Comparison of ENCODE assay signal across 8 cellular contexts in the genomic region with DNA sequence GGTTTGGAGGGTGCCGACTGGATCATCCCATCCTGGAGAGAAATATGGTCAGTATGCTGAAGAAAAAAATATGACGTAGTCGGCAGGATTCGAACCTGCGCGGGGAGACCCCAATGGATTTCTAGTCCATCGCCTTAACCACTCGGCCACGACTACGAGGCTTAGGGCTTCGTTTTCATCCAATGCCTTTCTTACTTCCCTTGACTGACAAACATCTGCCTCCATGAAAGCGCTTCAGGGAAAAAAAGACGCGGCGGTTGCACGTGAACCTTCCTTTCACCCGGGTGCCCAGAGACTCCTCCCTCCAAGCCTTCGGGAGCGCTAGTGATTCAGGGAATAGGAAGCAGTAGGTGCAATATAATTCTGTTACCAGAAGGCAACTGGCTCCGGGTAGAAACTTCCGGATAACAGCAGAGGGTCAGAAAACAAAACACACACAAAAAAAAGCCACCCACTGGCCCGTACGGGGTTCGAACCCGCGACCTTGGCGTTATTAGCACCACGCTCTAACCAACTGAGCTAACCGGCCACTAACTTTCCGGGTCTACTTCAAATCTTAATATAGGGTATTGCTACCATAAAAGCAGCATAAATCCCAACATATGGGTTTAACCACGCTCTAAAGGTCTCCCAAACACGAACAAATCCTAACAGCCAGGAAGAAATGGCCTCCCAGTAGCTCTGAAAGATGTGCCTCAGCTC. TPM values are rescaled to one million over a fixed set of nuclear protein-coding genes. Genes with fewer than 3 reads are reported as not detected.
A peak's percentile ranks its signal among the peaks of the same experiment; 100 is the strongest.
DNase-seq lines count a peak whose midpoint lies in the region; ATAC-seq, FAIRE-seq and TF ChIP-seq lines count a peak whose summit lies in the region.

No MANE protein-coding gene starts in this region.

- ATAC-seq in SK-N-SH treated with all-trans-retinoic acid at 6 μM for 48 hours (peak; percentile 32), HG02884 (IDR thresholded peaks at IDR 0.05; ENCODE audit: unreplicated experiment) (no peak)

- POLR2A ChIA-PET in BJ (lab: Charles Lee) = interaction anchor here (0.5 kb wide), 1 partner anchor 54 kb away, joined by 3 read pairs; no protein-coding TSS in a partner anchor

- 8 to 15% (median 10%) methylated on average over 32 of the region's 32 CpGs for WGBS in small intestine, 3 donors

- H3K9me3 ChIP-seq in small intestine (ENCODE audit: control insufficient read depth, low read depth) = no peaks in the 10 kb centered on the region

- no peak for TF ChIP-seq CTCF in BJ (IDR thresholded peaks at IDR 0.05; ENCODE audit: insufficient read depth, low read depth, low read length)
- TF ChIP-seq CTCF in HFF-Myc (IDR thresholded peaks at IDR 0.05; ENCODE audit: low read depth, low read length, missing control alignments) = no peak

- CTCF ChIA-PET in BJ (lab: Yijun Ruan, JAX) = interaction anchor here (1.3 to 2.4 kb wide), 5 partner anchors 17 to 108 kb away, joined by 3 to 10 read pairs (median 6); partner anchors contain the start of gene ALOXE3

- DNase-seq in BJ (ENCODE audit: low read depth) (peak; percentile 76), HFF-Myc (ENCODE audit: extremely low read depth, low read depth) (no peak), cerebellar cortex (ENCODE audit: low spot score) (peak; percentile 91), iris pigment epithelial cell (ENCODE audit: low read depth) (peak; percentile 84), small intestine (peak; percentile 78), SHP77 treated with DMSO at 0.1 percent for 48 hours (lab: John Stamatoyannopoulos, UW) (no peak)

- H3K27me3 ChIP-seq in BJ (ENCODE audit: control insufficient read depth, insufficient read depth, low read length) = no peaks in the 10 kb centered on the region
- H3K27me3 ChIP-seq in small intestine (ENCODE audit: control insufficient read depth in 2 of 2, insufficient read depth in 2 of 2, low read length in 2 of 2) = no peaks in the 10 kb centered on the region

- H3K4me3 ChIP-seq in BJ (ENCODE audit: low read depth, low read length) (peak overlapping the region; percentile 33), HFF-Myc (replicated peaks; ENCODE audit: low read depth, low read length) (peak overlapping the region; percentile 30), small intestine (ENCODE audit: low read depth in 1 of 2, low read length in 2 of 2) (no peak overlapping the region)

- peaks cover 0 to 4% of the 10 kb centered on the region in 2 donors for H3K4me1 ChIP-seq in small intestine (ENCODE audit: control insufficient read depth in 2 of 2, insufficient read depth in 1 of 2, low read depth in 1 of 2, low read length in 1 of 2)

- peak overlapping the region; percentile 41 to 76 for H3K27ac ChIP-seq in small intestine (ENCODE audit: low read depth in 1 of 2, low read length in 1 of 2)

- peaks cover 19% of the 10 kb centered on the region for H3K36me3 ChIP-seq in BJ (ENCODE audit: control insufficient read depth, insufficient read depth, low read length)
- peaks cover 8 to 16% of the 10 kb centered on the region in 2 donors for H3K36me3 ChIP-seq in small intestine (ENCODE audit: control insufficient read depth in 2 of 2, insufficient read depth in 2 of 2, low read length in 2 of 2)

- FAIRE-seq in small intestine (lab: Jason Lieb, UNC) = no peak

TF ChIP-seq in SK-N-SH treated with all-trans-retinoic acid at 6 μM for 48 hours, 23 proteins besides CTCF, POLR2A, EP300 and RAD21:
- TF ChIP-seq CSDC2 (CRISPR knock-in tag; IDR thresholded peaks at IDR 0.05) (no peak), ESRRG (CRISPR knock-in tag; IDR thresholded peaks at IDR 0.05) (peak; percentile 42; the same call in 1 of the 2 replicates), OSR1 (CRISPR knock-in tag; IDR thresholded peaks at IDR 0.05) (no peak), TOX (CRISPR knock-in tag; IDR thresholded peaks at IDR 0.05; ENCODE audit: borderline replicate concordance) (peak; percentile 87), RARB (CRISPR knock-in tag; IDR thresholded peaks at IDR 0.05) (0 out of 2 replicates have a peak, but pooled peaks have one; percentile 10), CSRNP3 (CRISPR knock-in tag; IDR thresholded peaks at IDR 0.05) (no peak; the same call in 1 of the 2 replicates), ARNTL (CRISPR knock-in tag; IDR thresholded peaks at IDR 0.05; ENCODE audit: borderline replicate concordance, low read depth) (peak; percentile 42; the same call in 1 of the 2 replicates), POU6F1 (CRISPR knock-in tag; IDR thresholded peaks at IDR 0.05; ENCODE audit: borderline replicate concordance, low read depth) (peak; percentile 62; the same call in 1 of the 2 replicates), GLIS3 (CRISPR knock-in tag; IDR thresholded peaks at IDR 0.05) (peak; percentile 94), SNAI2 (CRISPR knock-in tag; IDR thresholded peaks at IDR 0.05) (no peak)
- TF ChIP-seq, protein P1, sequence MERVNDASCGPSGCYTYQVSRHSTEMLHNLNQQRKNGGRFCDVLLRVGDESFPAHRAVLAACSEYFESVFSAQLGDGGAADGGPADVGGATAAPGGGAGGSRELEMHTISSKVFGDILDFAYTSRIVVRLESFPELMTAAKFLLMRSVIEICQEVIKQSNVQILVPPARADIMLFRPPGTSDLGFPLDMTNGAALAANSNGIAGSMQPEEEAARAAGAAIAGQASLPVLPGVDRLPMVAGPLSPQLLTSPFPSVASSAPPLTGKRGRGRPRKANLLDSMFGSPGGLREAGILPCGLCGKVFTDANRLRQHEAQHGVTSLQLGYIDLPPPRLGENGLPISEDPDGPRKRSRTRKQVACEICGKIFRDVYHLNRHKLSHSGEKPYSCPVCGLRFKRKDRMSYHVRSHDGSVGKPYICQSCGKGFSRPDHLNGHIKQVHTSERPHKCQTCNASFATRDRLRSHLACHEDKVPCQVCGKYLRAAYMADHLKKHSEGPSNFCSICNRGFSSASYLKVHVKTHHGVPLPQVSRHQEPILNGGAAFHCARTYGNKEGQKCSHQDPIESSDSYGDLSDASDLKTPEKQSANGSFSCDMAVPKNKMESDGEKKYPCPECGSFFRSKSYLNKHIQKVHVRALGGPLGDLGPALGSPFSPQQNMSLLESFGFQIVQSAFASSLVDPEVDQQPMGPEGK (CRISPR knock-in tag; IDR thresholded peaks at IDR 0.05; ENCODE audit: borderline replicate concordance) = peak; percentile 50

RNA-seq across cellular contexts. Expression of gene AURKB, which starts 16.3 kb away (rescaled TPM):
- 13.4 and 26.1 TPM in 2 replicates for polyA plus RNA-seq in BJ (2011; rRNA removed)
- polyA minus RNA-seq in BJ (2011; rRNA and poly(A)+ RNA removed) = 16.9 and 28.3 TPM in 2 replicates
- 10 to 100 TPM in 1 of 3 donors, 1 to 10 TPM in 2; 4.9 to 48.4 (median 5.1) TPM for polyA plus RNA-seq in small intestine

RNA-seq across cellular contexts. Expression of gene CTC1, which starts 21.2 kb away (rescaled TPM):
- polyA plus RNA-seq in BJ (2011; rRNA removed) (5.4 and 9.2 TPM in 2 replicates), small intestine (10 to 100 TPM; 10.1 to 16.8 (median 16.2) TPM)
- 10.5 and 12.9 TPM in 2 replicates for polyA minus RNA-seq in BJ (2011; rRNA and poly(A)+ RNA removed)

RNA-seq across cellular contexts. Expression of gene PFAS, which starts 22.4 kb away (rescaled TPM):
- 12.2 and 15.6 TPM in 2 replicates for polyA plus RNA-seq in BJ (2011; rRNA removed)
- polyA minus RNA-seq in BJ (2011; rRNA and poly(A)+ RNA removed) = 18.9 and 23.6 TPM in 2 replicates
- 10 to 100 TPM in 2 of 3 donors, 1 to 10 TPM in 1; 6.9 to 16.9 (median 10.3) TPM for polyA plus RNA-seq in small intestine

RNA-seq across cellular contexts. Expression of gene BORCS6, which starts 36.7 kb away (rescaled TPM):
- polyA plus RNA-seq in BJ (2011; rRNA removed) (3.0 and 4.5 TPM in 2 replicates), small intestine (10 to 100 TPM in 2 of 3 donors, 1 to 10 TPM in 1; 9.8 to 13.8 (median 11.8) TPM)
- polyA minus RNA-seq in BJ (2011; rRNA and poly(A)+ RNA removed) = 2.8 and 3.4 TPM in 2 replicates

RNA-seq across cellular contexts. Expression of gene TMEM107, which starts 50.5 kb away (rescaled TPM):
- polyA plus RNA-seq in BJ (2011; rRNA removed) (13.6 and 14.5 TPM in 2 replicates), small intestine (10 to 100 TPM in 1 of 3 donors, 1 to 10 TPM in 1, under 1 TPM in 1; 0.89 to 14.9 (median 1.4) TPM)
- polyA minus RNA-seq in BJ (2011; rRNA and poly(A)+ RNA removed) = 52.2 and 57.1 TPM in 2 replicates

Comparison
In these comparisons a context has a peak if more than half of its experiments do, and no peak if none do; other contexts are left out.
1. DNase-seq: peak in BJ (single experiment), cerebellar cortex (single experiment), iris pigment epithelial cell (single experiment) and small intestine (single experiment); none in HFF-Myc (single experiment) and SHP77 treated with DMSO at 0.1 percent for 48 hours (single experiment).
2. H3K4me3 ChIP-seq: peak in BJ (single experiment) and HFF-Myc (single experiment); none in small intestine (0 of 2).